6 cellular contexts compared by ENCODE assay signal in the genomic region with DNA sequence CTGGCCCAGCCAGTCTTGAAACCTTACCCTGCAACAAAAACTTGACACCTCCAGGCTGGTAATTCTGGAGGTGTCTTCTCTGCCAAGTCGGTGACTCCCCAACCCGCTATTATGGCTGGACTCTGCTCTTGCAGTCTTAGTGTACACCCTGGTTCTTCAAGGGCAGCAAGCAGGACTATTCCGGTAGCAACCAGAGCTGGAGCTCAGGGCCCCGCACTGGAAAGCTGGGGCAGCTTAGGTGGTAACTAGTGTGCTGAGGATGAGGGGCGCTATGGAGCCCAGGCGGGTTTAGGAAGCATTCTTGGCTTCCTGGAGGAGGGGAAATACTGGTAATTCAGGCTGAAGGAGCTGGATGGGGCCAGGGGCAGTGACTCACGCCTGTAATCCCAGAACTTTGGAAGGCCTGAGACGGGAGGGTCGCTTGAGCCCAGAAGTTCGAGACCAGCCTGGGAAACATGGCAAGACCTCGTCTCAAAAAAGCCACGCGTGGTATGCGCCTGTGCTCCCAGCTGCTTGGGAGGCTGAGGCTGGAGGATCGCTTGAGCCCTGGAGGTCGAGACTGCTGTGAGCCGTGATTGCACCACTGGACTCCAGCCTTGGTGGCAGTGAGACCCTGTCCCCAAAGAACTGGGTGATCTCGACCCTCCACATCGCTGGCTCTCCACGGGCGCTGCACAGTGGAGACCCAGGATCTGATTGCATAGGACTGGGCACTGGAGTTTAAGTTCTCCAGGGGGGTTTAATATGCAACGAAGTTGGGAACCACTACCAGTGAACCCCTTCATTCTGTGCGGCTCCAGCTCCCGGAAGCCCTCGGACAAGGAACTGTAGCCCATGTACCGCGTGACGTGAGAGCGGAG. TPM values are rescaled to one million over a fixed set of nuclear protein-coding genes. Genes with fewer than 3 reads are reported as not detected.
A peak's percentile ranks its signal among the peaks of the same experiment; 100 is the strongest.
DNase-seq lines count a peak whose midpoint lies in the region; ATAC-seq, FAIRE-seq and TF ChIP-seq lines count a peak whose summit lies in the region.

No MANE protein-coding gene starts in this region.

- H3K4me3 ChIP-seq in lung, result peak overlapping the region; percentile 58

- DNase-seq in EH (ENCODE audit: low read depth) (peak; percentile 42), lung (ENCODE audit: low spot score) (no peak), D721Med (ENCODE audit: insufficient read length, low spot score) (no peak), H4 (ENCODE audit: low spot score) (no peak)
- DNase-seq in activated CD8-positive, alpha-beta T cell treated with anti-CD3 and anti-CD28 coated beads for 36 hours, result no peak

- H3K27me3 ChIP-seq in lung (ENCODE audit: control insufficient read depth, insufficient read depth), result no peaks in the 10 kb centered on the region

- peaks cover 19% of the 10 kb centered on the region for H3K27me3 Mint-ChIP-seq in activated CD8-positive, alpha-beta T cell treated with anti-CD3 and anti-CD28 coated beads for 36 hours

- H3K9me3 ChIP-seq in lung (ENCODE audit: control insufficient read depth in 2 of 2, insufficient read depth in 1 of 2, low read length in 1 of 2), result peaks cover 0 to 1% of the 10 kb centered on the region in 2 donors

- 37 to 45% methylated on average over 29 of the region's 29 CpGs for WGBS in lung, 2 donors

- peaks cover 0 to 8% of the 10 kb centered on the region in 2 donors for H3K4me1 ChIP-seq in lung (ENCODE audit: control insufficient read depth in 2 of 2, insufficient read depth in 2 of 2, low read length in 2 of 2)

- H3K4me3 Mint-ChIP-seq in activated CD8-positive, alpha-beta T cell treated with anti-CD3 and anti-CD28 coated beads for 36 hours, result peak overlapping the region; percentile 26

- no peak for FAIRE-seq in D721Med (lab: Jason Lieb, UNC)

- intact Hi-C loops in activated CD8-positive, alpha-beta T cell treated with anti-CD3 and anti-CD28 coated beads for 36 hours (cut with micrococcal nuclease), result no loop called here

- no peak for TF ChIP-seq CTCF in activated CD8-positive, alpha-beta T cell treated with anti-CD3 and anti-CD28 coated beads for 36 hours (IDR thresholded peaks at IDR 0.05)
- no peak for TF ChIP-seq CTCF in lung (IDR thresholded peaks at IDR 0.05; ENCODE audit: control extremely low read depth, extremely low read depth)
- no peak for TF ChIP-seq CTCF in D721Med (IDR thresholded peaks at IDR 0.05; ENCODE audit: insufficient read depth, missing control alignments)

- H3K36me3 ChIP-seq in lung (ENCODE audit: control insufficient read depth in 2 of 2, insufficient read depth in 2 of 2, low read length in 2 of 2), result peaks cover 7 to 12% of the 10 kb centered on the region in 2 donors

- H3K27ac Mint-ChIP-seq in activated CD8-positive, alpha-beta T cell treated with anti-CD3 and anti-CD28 coated beads for 36 hours, result no peak overlapping the region

- POLR2A ChIA-PET in activated CD8-positive, alpha-beta T cell treated with anti-CD3 and anti-CD28 coated beads for 36 hours (lab: Charles Lee), result interaction anchor here (0.7 to 0.9 kb wide), 2 partner anchors 35 to 43 kb away, joined by 3 read pairs; no protein-coding TSS in a partner anchor

- H3K4me1 Mint-ChIP-seq in activated CD8-positive, alpha-beta T cell treated with anti-CD3 and anti-CD28 coated beads for 36 hours (ENCODE audit: low read depth), result peaks cover 12% of the 10 kb centered on the region

- CTCF ChIA-PET in activated CD8-positive, alpha-beta T cell treated with anti-CD3 and anti-CD28 coated beads for 36 hours (lab: Charles Lee), result interaction anchor here (1.4 to 2.3 kb wide), 2 partner anchors 70 to 146 kb away, joined by 4 to 5 read pairs; no protein-coding TSS in a partner anchor

- H3K36me3 Mint-ChIP-seq in activated CD8-positive, alpha-beta T cell treated with anti-CD3 and anti-CD28 coated beads for 36 hours (ENCODE audit: low read depth), result peaks cover 10% of the 10 kb centered on the region

- no peak for ATAC-seq in activated CD8-positive, alpha-beta T cell treated with anti-CD3 and anti-CD28 coated beads for 36 hours
- ATAC-seq in lung (ENCODE audit: insufficient read depth, low FRiP score) (no peak), GM18511 (IDR thresholded peaks at IDR 0.05; ENCODE audit: unreplicated experiment) (no peak)

- H3K27ac ChIP-seq in lung (ENCODE audit: low read depth in 1 of 2, low read length in 1 of 2), result peak overlapping the region in 1 of 2 donors; percentile 28

- H3K9me3 Mint-ChIP-seq in activated CD8-positive, alpha-beta T cell treated with anti-CD3 and anti-CD28 coated beads for 36 hours, result no peaks in the 10 kb centered on the region

RNA-seq across cellular contexts. Expression of gene AIFM3, which starts 10.6 kb away (rescaled TPM):
- under 1 TPM; 0.25 to 0.40 TPM for total RNA-seq in activated CD8-positive, alpha-beta T cell treated with anti-CD3 and anti-CD28 coated beads for 36 hours
- total RNA-seq in lung, result 1 to 10 TPM in 1 of 2 donors, under 1 TPM in 1; 0.48 to 7.5 TPM
- 1 to 10 TPM; 3.6 to 6.0 TPM for polyA plus RNA-seq in lung
- not detected in 2 replicates for total RNA-seq in H4 (2014; rRNA removed; shearing (Covaris generic))

RNA-seq across cellular contexts. Expression of gene LZTR1, which starts 25.6 kb away (rescaled TPM):
- total RNA-seq in activated CD8-positive, alpha-beta T cell treated with anti-CD3 and anti-CD28 coated beads for 36 hours, result 10 to 100 TPM; 29.1 to 34.5 TPM
- total RNA-seq in lung, result 10 to 100 TPM; 51.9 to 64.9 TPM
- 10 to 100 TPM; 33.8 to 37.9 TPM for polyA plus RNA-seq in lung
- 6.8 and 8.2 TPM in 2 replicates for total RNA-seq in H4 (2014; rRNA removed; shearing (Covaris generic))

RNA-seq across cellular contexts. Expression of gene CRKL, which starts 39.3 kb away (rescaled TPM):
- 100 to 1,000 TPM in 1 of 2 experiments, 10 to 100 TPM in 1; 99.1 to 102 TPM for total RNA-seq in activated CD8-positive, alpha-beta T cell treated with anti-CD3 and anti-CD28 coated beads for 36 hours
- 10 to 100 TPM; 54.9 to 58.6 TPM for total RNA-seq in lung
- polyA plus RNA-seq in lung, result 10 to 100 TPM; 18.3 to 23.3 TPM
- 25.4 and 27.4 TPM in 2 replicates for total RNA-seq in H4 (2014; rRNA removed; shearing (Covaris generic))

RNA-seq across cellular contexts. Expression of gene THAP7, which starts 45.4 kb away (rescaled TPM):
- total RNA-seq in activated CD8-positive, alpha-beta T cell treated with anti-CD3 and anti-CD28 coated beads for 36 hours, result 10 to 100 TPM; 23.7 to 23.8 TPM
- total RNA-seq in lung, result 10 to 100 TPM; 20.4 to 28.1 TPM
- polyA plus RNA-seq in lung, result 10 to 100 TPM; 27.1 to 61.3 TPM
- total RNA-seq in H4 (2014; rRNA removed; shearing (Covaris generic)), result 41.8 and 45.8 TPM in 2 replicates

RNA-seq across cellular contexts. Expression of gene P2RX6, which starts 58.5 kb away (rescaled TPM):
- under 1 TPM; 0.22 to 0.25 TPM for total RNA-seq in activated CD8-positive, alpha-beta T cell treated with anti-CD3 and anti-CD28 coated beads for 36 hours
- total RNA-seq in lung, result 1 to 10 TPM; 1.1 to 2.2 TPM
- polyA plus RNA-seq in lung, result under 1 TPM; 0.21 to 0.79 TPM
- 2.0 and 4.0 TPM in 2 replicates for total RNA-seq in H4 (2014; rRNA removed; shearing (Covaris generic))
